Comparison of ENCODE assay signal across 1 cellular context in the genomic region with DNA sequence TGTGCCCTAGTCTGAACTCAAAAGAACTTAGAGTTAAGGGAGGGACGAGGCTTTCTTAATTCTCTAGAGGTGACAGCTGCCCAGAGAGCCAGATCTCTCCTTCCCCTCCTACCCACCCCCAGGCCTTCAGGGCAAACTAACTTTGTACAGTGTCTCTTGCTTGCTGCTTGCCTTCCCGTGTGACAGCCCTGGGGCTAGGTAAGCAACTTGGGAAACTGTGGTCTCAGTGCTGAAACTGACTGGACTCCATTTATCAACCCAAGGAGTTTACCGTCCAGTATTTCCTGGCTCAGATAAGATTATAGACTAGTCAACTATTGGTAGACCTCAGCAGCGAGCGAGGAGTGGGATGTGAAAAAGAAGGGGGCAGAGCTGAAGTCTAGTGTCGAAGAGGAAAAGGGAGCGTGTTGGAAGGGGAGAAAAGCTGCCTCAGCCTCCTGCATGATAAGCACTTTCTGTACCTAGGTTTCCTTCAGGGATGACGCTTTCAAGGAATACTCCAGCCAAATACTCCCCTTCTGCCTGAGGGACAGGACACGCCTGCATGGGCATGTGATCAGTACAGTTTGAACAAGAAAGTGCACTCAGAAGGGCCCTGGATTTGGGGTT.
TF ChIP-seq lines count a peak whose summit lies in the region.

No MANE protein-coding gene starts in this region.

TF ChIP-seq in K562, 482 proteins besides CTCF, POLR2A, EP300 and RAD21 (continued from another document and continues in another):
- TF ChIP-seq, protein P1, sequence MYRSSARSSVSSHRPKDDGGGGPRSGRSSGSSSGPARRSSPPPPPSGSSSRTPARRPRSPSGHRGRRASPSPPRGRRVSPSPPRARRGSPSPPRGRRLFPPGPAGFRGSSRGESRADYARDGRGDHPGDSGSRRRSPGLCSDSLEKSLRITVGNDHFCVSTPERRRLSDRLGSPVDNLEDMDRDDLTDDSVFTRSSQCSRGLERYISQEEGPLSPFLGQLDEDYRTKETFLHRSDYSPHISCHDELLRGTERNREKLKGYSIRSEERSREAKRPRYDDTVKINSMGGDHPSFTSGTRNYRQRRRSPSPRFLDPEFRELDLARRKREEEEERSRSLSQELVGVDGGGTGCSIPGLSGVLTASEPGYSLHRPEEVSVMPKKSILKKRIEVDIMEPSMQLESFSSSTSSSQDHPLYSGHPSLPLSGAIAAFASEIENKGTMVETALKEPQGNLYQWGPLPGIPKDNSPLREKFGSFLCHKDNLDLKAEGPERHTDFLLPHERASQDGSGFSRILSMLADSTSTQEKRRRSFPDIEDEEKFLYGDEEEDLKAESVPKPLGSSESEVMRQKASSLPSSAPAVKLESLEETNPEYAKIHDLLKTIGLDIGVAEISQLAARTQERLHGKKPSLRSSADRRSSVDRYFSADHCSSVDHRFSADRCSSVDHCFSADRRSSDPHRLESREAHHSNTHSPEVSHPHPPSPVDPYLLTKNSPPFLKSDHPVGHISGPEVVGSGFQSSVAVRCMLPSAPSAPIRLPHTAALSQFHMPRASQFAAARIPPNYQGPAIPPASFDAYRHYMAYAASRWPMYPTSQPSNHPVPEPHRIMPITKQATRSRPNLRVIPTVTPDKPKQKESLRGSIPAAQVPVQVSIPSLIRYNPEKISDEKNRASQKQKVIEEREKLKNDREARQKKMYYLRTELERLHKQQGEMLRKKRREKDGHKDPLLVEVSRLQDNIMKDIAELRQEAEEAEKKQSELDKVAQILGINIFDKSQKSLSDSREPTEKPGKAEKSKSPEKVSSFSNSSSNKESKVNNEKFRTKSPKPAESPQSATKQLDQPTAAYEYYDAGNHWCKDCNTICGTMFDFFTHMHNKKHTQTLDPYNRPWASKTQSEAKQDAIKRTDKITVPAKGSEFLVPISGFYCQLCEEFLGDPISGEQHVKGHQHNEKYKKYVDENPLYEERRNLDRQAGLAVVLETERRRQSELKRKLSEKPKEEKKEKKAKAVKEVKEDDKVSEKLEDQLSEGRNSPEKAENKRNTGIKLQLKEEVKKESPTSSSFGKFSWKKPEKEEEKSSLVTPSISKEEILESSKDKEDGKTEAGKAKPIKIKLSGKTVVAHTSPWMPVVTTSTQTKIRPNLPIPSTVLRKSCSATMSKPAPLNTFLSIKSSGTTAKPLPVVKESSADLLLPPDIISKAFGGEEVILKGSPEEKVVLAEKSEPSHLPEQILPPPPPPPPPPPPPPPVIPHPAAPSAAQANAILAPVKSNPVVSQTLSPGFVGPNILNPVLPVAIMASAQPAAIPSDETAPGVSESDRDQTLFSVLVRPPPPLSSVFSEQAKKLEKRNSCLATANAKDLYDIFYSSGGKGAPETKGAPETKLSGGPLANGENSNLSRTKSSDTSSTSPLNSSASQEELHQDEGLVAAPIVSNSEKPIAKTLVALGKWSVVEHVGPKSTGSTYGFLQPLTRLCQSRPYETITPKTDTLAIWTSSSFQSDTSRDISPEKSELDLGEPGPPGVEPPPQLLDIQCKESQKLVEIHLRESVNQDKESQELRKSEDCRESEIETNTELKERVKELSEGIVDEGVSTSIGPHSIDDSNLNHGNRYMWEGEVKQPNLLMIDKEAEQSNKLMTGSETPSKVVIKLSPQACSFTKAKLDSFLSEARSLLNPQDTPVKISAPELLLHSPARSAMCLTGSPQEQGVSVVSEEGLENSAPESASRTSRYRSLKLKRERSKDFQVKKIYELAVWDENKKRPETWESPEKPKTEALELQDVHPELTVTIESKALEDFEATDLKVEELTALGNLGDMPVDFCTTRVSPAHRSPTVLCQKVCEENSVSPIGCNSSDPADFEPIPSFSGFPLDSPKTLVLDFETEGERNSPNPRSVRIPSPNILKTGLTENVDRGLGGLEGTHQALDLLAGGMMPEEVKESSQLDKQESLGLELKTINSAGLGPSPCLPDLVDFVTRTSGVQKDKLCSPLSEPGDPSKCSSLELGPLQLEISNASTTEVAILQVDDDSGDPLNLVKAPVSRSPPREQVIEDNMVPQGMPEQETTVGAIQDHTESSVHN (IDR thresholded peaks at IDR 0.05; ENCODE audit: borderline replicate concordance in 1 of 2, low read depth in 1 of 2), result no peak
- TF ChIP-seq ZBTB7A (IDR thresholded peaks at IDR 0.05; ENCODE audit: borderline replicate concordance, control insufficient read depth, low read depth, low read length) (0 out of 2 replicates have a peak, but pooled peaks have one; percentile 18), SREBF2 (CRISPR knock-in tag; IDR thresholded peaks at IDR 0.05) (no peak), PYGO2 (tag; IDR thresholded peaks at IDR 0.05) (no peak), ZNF589 (CRISPR knock-in tag; IDR thresholded peaks at IDR 0.05; ENCODE audit: low read depth) (peak; percentile 58), ZNF766 (CRISPR knock-in tag; conservative IDR thresholded peaks at IDR 0.05) (0 out of 2 replicates have a peak, but pooled peaks have one; percentile 28), YY1 (IDR thresholded peaks at IDR 0.05; ENCODE audit: borderline replicate concordance in 1 of 3, control insufficient read depth in 1 of 3, extremely low read depth in 1 of 3, insufficient read depth in 3 of 3, insufficient read length in 1 of 3, insufficient replicate concordance in 2 of 3, low read depth in 1 of 3, low read length in 2 of 3) (peak in 1 of 3 experiments; percentile 13), SMARCA4 (IDR thresholded peaks at IDR 0.05) (peak; percentile 33; the same call in 1 of the 2 replicates), NR4A1 (CRISPR knock-in tag; IDR thresholded peaks at IDR 0.05) (no peak), NR4A1 (tag; IDR thresholded peaks at IDR 0.05) (peak; percentile 47; the same call in 1 of the 2 replicates), TEAD1 (CRISPR knock-in tag; IDR thresholded peaks at IDR 0.05) (0 out of 4 replicates have a peak, but pooled peaks of 1 of the 2 experiments have one; percentile 5), SAP30 (IDR thresholded peaks at IDR 0.05; ENCODE audit: borderline replicate concordance, insufficient read depth, low read depth, low read length, poor library complexity, severe bottlenecking) (no peak), ZFX (CRISPR knock-in tag; IDR thresholded peaks at IDR 0.05) (no peak), ZNF316 (IDR thresholded peaks at IDR 0.05) (peak; percentile 71), GABPB2 (CRISPR knock-in tag; conservative IDR thresholded peaks at IDR 0.05) (no peak), MTA1 (IDR thresholded peaks at IDR 0.05; ENCODE audit: borderline replicate concordance) (no peak), MECOM (CRISPR knock-in tag; IDR thresholded peaks at IDR 0.05) (0 out of 2 replicates have a peak, but pooled peaks have one; percentile 46), MYC (IDR thresholded peaks at IDR 0.05; ENCODE audit: low read depth, low read length) (no peak), MYC (CRISPR knock-in tag; IDR thresholded peaks at IDR 0.05; ENCODE audit: borderline replicate concordance, low read depth) (no peak), RBM14 (IDR thresholded peaks at IDR 0.05; ENCODE audit: borderline replicate concordance, insufficient read depth, low read depth, low read length) (no peak), CHD1 (IDR thresholded peaks at IDR 0.05; ENCODE audit: low read length) (no peak), HDAC1 (IDR thresholded peaks at IDR 0.05) (0 out of 4 replicates have a peak, but pooled peaks of 1 of the 2 experiments have one; percentile 26), NFE2 (IDR thresholded peaks at IDR 0.05; ENCODE audit: low read depth) (peak; percentile 45; the same call in 1 of the 2 replicates), ZNF408 (CRISPR knock-in tag; IDR thresholded peaks at IDR 0.05; ENCODE audit: low read depth) (no peak), SIN3A (IDR thresholded peaks at IDR 0.05; ENCODE audit: borderline replicate concordance in 2 of 2, control insufficient read depth in 1 of 2, low read depth in 2 of 2, low read length in 2 of 2) (no peak)
- TF ChIP-seq, protein P2, sequence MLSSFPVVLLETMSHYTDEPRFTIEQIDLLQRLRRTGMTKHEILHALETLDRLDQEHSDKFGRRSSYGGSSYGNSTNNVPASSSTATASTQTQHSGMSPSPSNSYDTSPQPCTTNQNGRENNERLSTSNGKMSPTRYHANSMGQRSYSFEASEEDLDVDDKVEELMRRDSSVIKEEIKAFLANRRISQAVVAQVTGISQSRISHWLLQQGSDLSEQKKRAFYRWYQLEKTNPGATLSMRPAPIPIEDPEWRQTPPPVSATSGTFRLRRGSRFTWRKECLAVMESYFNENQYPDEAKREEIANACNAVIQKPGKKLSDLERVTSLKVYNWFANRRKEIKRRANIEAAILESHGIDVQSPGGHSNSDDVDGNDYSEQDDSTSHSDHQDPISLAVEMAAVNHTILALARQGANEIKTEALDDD (IDR thresholded peaks at IDR 0.05), result peak; percentile 97
- TF ChIP-seq, protein P3, sequence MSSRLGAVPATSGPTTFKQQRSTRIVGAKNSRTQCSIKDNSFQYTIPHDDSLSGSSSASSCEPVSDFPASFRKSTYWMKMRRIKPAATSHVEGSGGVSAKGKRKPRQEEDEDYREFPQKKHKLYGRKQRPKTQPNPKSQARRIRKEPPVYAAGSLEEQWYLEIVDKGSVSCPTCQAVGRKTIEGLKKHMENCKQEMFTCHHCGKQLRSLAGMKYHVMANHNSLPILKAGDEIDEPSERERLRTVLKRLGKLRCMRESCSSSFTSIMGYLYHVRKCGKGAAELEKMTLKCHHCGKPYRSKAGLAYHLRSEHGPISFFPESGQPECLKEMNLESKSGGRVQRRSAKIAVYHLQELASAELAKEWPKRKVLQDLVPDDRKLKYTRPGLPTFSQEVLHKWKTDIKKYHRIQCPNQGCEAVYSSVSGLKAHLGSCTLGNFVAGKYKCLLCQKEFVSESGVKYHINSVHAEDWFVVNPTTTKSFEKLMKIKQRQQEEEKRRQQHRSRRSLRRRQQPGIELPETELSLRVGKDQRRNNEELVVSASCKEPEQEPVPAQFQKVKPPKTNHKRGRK (tag; IDR thresholded peaks at IDR 0.05), result no peak
- TF ChIP-seq, protein P4, sequence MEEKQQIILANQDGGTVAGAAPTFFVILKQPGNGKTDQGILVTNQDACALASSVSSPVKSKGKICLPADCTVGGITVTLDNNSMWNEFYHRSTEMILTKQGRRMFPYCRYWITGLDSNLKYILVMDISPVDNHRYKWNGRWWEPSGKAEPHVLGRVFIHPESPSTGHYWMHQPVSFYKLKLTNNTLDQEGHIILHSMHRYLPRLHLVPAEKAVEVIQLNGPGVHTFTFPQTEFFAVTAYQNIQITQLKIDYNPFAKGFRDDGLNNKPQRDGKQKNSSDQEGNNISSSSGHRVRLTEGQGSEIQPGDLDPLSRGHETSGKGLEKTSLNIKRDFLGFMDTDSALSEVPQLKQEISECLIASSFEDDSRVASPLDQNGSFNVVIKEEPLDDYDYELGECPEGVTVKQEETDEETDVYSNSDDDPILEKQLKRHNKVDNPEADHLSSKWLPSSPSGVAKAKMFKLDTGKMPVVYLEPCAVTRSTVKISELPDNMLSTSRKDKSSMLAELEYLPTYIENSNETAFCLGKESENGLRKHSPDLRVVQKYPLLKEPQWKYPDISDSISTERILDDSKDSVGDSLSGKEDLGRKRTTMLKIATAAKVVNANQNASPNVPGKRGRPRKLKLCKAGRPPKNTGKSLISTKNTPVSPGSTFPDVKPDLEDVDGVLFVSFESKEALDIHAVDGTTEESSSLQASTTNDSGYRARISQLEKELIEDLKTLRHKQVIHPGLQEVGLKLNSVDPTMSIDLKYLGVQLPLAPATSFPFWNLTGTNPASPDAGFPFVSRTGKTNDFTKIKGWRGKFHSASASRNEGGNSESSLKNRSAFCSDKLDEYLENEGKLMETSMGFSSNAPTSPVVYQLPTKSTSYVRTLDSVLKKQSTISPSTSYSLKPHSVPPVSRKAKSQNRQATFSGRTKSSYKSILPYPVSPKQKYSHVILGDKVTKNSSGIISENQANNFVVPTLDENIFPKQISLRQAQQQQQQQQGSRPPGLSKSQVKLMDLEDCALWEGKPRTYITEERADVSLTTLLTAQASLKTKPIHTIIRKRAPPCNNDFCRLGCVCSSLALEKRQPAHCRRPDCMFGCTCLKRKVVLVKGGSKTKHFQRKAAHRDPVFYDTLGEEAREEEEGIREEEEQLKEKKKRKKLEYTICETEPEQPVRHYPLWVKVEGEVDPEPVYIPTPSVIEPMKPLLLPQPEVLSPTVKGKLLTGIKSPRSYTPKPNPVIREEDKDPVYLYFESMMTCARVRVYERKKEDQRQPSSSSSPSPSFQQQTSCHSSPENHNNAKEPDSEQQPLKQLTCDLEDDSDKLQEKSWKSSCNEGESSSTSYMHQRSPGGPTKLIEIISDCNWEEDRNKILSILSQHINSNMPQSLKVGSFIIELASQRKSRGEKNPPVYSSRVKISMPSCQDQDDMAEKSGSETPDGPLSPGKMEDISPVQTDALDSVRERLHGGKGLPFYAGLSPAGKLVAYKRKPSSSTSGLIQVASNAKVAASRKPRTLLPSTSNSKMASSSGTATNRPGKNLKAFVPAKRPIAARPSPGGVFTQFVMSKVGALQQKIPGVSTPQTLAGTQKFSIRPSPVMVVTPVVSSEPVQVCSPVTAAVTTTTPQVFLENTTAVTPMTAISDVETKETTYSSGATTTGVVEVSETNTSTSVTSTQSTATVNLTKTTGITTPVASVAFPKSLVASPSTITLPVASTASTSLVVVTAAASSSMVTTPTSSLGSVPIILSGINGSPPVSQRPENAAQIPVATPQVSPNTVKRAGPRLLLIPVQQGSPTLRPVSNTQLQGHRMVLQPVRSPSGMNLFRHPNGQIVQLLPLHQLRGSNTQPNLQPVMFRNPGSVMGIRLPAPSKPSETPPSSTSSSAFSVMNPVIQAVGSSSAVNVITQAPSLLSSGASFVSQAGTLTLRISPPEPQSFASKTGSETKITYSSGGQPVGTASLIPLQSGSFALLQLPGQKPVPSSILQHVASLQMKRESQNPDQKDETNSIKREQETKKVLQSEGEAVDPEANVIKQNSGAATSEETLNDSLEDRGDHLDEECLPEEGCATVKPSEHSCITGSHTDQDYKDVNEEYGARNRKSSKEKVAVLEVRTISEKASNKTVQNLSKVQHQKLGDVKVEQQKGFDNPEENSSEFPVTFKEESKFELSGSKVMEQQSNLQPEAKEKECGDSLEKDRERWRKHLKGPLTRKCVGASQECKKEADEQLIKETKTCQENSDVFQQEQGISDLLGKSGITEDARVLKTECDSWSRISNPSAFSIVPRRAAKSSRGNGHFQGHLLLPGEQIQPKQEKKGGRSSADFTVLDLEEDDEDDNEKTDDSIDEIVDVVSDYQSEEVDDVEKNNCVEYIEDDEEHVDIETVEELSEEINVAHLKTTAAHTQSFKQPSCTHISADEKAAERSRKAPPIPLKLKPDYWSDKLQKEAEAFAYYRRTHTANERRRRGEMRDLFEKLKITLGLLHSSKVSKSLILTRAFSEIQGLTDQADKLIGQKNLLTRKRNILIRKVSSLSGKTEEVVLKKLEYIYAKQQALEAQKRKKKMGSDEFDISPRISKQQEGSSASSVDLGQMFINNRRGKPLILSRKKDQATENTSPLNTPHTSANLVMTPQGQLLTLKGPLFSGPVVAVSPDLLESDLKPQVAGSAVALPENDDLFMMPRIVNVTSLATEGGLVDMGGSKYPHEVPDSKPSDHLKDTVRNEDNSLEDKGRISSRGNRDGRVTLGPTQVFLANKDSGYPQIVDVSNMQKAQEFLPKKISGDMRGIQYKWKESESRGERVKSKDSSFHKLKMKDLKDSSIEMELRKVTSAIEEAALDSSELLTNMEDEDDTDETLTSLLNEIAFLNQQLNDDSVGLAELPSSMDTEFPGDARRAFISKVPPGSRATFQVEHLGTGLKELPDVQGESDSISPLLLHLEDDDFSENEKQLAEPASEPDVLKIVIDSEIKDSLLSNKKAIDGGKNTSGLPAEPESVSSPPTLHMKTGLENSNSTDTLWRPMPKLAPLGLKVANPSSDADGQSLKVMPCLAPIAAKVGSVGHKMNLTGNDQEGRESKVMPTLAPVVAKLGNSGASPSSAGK (IDR thresholded peaks at IDR 0.05), result peak; percentile 63
